1 cellular context compared by ENCODE assay signal in the genomic region with DNA sequence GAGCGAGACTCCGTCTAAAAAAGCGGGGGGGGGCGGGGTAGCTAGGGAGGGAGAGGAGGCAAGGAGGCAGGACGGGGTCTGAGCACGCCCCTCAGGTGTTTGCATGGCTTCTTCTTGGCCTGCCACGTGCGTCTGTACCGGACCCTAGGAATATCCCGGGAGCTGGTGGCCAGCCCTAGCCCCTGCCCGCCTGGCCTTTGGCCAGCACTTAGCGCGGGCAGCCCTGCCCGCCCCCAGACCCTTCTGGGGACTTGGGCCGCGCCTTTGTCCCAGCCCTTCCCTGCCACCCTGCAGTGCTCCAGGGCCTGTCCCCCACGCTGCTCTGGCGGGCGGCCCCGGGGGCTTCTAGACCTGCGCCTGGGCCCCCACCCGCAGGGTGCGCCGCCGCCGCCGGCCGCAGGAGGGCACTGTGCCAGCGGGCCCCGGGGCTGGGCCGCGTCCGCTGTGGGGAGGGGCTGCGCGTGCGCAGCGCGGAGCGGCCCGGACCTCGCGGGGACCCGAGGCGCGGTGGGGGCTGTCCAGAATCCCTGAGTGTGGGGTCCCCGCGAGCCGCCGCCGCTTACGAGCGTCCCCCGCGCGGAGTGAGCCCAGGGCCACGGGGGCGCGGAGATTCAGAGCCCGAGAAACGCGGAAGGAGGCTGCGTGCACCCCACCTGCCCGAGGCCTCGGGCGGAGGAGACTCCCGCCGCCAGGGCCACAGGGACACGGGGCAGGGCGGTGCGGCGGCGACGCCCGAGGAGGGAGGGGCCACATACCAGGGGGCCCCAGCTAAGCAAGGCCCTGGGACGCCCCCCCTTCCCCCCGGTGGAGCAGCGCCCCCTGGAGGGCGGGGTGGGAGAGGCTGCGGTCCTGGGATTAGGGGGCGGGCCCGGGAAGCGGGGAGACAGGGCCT.
TF ChIP-seq lines count a peak whose summit lies in the region.

No MANE protein-coding gene starts in this region.

TF ChIP-seq in HepG2, 621 proteins besides CTCF, POLR2A, EP300 and RAD21 (continued from another document and continues in another):
- TF ChIP-seq, protein P1, sequence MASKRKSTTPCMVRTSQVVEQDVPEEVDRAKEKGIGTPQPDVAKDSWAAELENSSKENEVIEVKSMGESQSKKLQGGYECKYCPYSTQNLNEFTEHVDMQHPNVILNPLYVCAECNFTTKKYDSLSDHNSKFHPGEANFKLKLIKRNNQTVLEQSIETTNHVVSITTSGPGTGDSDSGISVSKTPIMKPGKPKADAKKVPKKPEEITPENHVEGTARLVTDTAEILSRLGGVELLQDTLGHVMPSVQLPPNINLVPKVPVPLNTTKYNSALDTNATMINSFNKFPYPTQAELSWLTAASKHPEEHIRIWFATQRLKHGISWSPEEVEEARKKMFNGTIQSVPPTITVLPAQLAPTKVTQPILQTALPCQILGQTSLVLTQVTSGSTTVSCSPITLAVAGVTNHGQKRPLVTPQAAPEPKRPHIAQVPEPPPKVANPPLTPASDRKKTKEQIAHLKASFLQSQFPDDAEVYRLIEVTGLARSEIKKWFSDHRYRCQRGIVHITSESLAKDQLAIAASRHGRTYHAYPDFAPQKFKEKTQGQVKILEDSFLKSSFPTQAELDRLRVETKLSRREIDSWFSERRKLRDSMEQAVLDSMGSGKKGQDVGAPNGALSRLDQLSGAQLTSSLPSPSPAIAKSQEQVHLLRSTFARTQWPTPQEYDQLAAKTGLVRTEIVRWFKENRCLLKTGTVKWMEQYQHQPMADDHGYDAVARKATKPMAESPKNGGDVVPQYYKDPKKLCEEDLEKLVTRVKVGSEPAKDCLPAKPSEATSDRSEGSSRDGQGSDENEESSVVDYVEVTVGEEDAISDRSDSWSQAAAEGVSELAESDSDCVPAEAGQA (IDR thresholded peaks at IDR 0.05; ENCODE audit: low read depth), result no peak
- TF ChIP-seq, protein P1 (CRISPR knock-in tag; IDR thresholded peaks at IDR 0.05; ENCODE audit: borderline replicate concordance), result peak; percentile 93
- TF ChIP-seq SETDB1 (CRISPR knock-in tag; IDR thresholded peaks at IDR 0.05; ENCODE audit: borderline replicate concordance), result no peak
- no peak for TF ChIP-seq ZNF333 (CRISPR knock-in tag; IDR thresholded peaks at IDR 0.05; ENCODE audit: borderline replicate concordance)
- no peak for TF ChIP-seq ZNF383 (CRISPR knock-in tag; IDR thresholded peaks at IDR 0.05; ENCODE audit: borderline replicate concordance)
- no peak for TF ChIP-seq PAWR (CRISPR knock-in tag; IDR thresholded peaks at IDR 0.05; ENCODE audit: borderline replicate concordance)
- 0 out of 2 replicates have a peak, but pooled peaks have one; percentile 55 for TF ChIP-seq KAT8 (CRISPR knock-in tag; IDR thresholded peaks at IDR 0.05)
- 0 out of 2 replicates have a peak, but pooled peaks have one; percentile 64 for TF ChIP-seq ZNF800 (CRISPR knock-in tag; IDR thresholded peaks at IDR 0.05)
- no peak for TF ChIP-seq ATF1 (CRISPR knock-in tag; IDR thresholded peaks at IDR 0.05)
- no peak; the same call in 1 of the 2 replicates for TF ChIP-seq CSRNP2 (CRISPR knock-in tag; conservative IDR thresholded peaks at IDR 0.05; ENCODE audit: low read depth)
- no peak for TF ChIP-seq RAD51 (IDR thresholded peaks at IDR 0.05; ENCODE audit: borderline replicate concordance)
- no peak for TF ChIP-seq RFXAP (CRISPR knock-in tag; IDR thresholded peaks at IDR 0.05; ENCODE audit: borderline replicate concordance)
- TF ChIP-seq, protein P2, sequence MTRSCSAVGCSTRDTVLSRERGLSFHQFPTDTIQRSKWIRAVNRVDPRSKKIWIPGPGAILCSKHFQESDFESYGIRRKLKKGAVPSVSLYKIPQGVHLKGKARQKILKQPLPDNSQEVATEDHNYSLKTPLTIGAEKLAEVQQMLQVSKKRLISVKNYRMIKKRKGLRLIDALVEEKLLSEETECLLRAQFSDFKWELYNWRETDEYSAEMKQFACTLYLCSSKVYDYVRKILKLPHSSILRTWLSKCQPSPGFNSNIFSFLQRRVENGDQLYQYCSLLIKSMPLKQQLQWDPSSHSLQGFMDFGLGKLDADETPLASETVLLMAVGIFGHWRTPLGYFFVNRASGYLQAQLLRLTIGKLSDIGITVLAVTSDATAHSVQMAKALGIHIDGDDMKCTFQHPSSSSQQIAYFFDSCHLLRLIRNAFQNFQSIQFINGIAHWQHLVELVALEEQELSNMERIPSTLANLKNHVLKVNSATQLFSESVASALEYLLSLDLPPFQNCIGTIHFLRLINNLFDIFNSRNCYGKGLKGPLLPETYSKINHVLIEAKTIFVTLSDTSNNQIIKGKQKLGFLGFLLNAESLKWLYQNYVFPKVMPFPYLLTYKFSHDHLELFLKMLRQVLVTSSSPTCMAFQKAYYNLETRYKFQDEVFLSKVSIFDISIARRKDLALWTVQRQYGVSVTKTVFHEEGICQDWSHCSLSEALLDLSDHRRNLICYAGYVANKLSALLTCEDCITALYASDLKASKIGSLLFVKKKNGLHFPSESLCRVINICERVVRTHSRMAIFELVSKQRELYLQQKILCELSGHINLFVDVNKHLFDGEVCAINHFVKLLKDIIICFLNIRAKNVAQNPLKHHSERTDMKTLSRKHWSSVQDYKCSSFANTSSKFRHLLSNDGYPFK (CRISPR knock-in tag; IDR thresholded peaks at IDR 0.05; ENCODE audit: borderline replicate concordance), result peak; percentile 29; the same call in 1 of the 2 replicates
- TF ChIP-seq POLR2G (IDR thresholded peaks at IDR 0.05; ENCODE audit: low read depth, low read length), result peak; percentile 85
- TF ChIP-seq, protein P3, sequence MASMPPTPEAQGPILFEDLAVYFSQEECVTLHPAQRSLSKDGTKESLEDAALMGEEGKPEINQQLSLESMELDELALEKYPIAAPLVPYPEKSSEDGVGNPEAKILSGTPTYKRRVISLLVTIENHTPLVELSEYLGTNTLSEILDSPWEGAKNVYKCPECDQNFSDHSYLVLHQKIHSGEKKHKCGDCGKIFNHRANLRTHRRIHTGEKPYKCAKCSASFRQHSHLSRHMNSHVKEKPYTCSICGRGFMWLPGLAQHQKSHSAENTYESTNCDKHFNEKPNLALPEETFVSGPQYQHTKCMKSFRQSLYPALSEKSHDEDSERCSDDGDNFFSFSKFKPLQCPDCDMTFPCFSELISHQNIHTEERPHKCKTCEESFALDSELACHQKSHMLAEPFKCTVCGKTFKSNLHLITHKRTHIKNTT (CRISPR knock-in tag; IDR thresholded peaks at IDR 0.05), result no peak
- 0 out of 2 replicates have a peak, but pooled peaks have one; percentile 34 for TF ChIP-seq MTF2 (CRISPR knock-in tag; IDR thresholded peaks at IDR 0.05; ENCODE audit: borderline replicate concordance)
- TF ChIP-seq SIN3A (IDR thresholded peaks at IDR 0.05; ENCODE audit: borderline replicate concordance, low read depth, low read length), result no peak
- peak; percentile 79; the same call in 1 of the 2 replicates for TF ChIP-seq ZNF619 (CRISPR knock-in tag; IDR thresholded peaks at IDR 0.05)
- TF ChIP-seq RBM39 (IDR thresholded peaks at IDR 0.05; ENCODE audit: low read depth, low read length, poor library complexity, severe bottlenecking), result no peak
- no peak for TF ChIP-seq RFX1 (IDR thresholded peaks at IDR 0.05)
- TF ChIP-seq, protein P4, sequence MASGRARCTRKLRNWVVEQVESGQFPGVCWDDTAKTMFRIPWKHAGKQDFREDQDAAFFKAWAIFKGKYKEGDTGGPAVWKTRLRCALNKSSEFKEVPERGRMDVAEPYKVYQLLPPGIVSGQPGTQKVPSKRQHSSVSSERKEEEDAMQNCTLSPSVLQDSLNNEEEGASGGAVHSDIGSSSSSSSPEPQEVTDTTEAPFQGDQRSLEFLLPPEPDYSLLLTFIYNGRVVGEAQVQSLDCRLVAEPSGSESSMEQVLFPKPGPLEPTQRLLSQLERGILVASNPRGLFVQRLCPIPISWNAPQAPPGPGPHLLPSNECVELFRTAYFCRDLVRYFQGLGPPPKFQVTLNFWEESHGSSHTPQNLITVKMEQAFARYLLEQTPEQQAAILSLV (CRISPR knock-in tag; IDR thresholded peaks at IDR 0.05; ENCODE audit: borderline replicate concordance), result peak; percentile 85; the same call in 1 of the 2 replicates
- peak; percentile 73; the same call in 1 of the 2 replicates for TF ChIP-seq BRCA1 (CRISPR knock-in tag; IDR thresholded peaks at IDR 0.05)
- TF ChIP-seq ZNF839 (CRISPR knock-in tag; IDR thresholded peaks at IDR 0.05; ENCODE audit: borderline replicate concordance), result no peak
- no peak for TF ChIP-seq DNMT1 (CRISPR knock-in tag; IDR thresholded peaks at IDR 0.05)
- no peak for TF ChIP-seq FOSL1 (CRISPR knock-in tag; IDR thresholded peaks at IDR 0.05; ENCODE audit: borderline replicate concordance)
- no peak for TF ChIP-seq ZNF253 (CRISPR knock-in tag; IDR thresholded peaks at IDR 0.05; ENCODE audit: borderline replicate concordance)
- peak; percentile 59; the same call in 1 of the 2 replicates for TF ChIP-seq ZNF691 (CRISPR knock-in tag; IDR thresholded peaks at IDR 0.05; ENCODE audit: borderline replicate concordance, low read depth)
- no peak for TF ChIP-seq HOMEZ (CRISPR knock-in tag; IDR thresholded peaks at IDR 0.05; ENCODE audit: low read depth)
- peak; percentile 93 for TF ChIP-seq RBFOX2 (IDR thresholded peaks at IDR 0.05; ENCODE audit: low read depth, low read length)
- peak; percentile 76; the same call in 1 of the 2 replicates for TF ChIP-seq KAT7 (CRISPR knock-in tag; IDR thresholded peaks at IDR 0.05; ENCODE audit: borderline replicate concordance)
- TF ChIP-seq, protein P5, sequence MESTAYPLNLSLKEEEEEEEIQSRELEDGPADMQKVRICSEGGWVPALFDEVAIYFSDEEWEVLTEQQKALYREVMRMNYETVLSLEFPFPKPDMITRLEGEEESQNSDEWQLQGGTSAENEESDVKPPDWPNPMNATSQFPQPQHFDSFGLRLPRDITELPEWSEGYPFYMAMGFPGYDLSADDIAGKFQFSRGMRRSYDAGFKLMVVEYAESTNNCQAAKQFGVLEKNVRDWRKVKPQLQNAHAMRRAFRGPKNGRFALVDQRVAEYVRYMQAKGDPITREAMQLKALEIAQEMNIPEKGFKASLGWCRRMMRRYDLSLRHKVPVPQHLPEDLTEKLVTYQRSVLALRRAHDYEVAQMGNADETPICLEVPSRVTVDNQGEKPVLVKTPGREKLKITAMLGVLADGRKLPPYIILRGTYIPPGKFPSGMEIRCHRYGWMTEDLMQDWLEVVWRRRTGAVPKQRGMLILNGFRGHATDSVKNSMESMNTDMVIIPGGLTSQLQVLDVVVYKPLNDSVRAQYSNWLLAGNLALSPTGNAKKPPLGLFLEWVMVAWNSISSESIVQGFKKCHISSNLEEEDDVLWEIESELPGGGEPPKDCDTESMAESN (CRISPR knock-in tag; conservative IDR thresholded peaks at IDR 0.05), result peak; percentile 89
- peak; percentile 68; the same call in 1 of the 2 replicates for TF ChIP-seq TBX2 (CRISPR knock-in tag; IDR thresholded peaks at IDR 0.05; ENCODE audit: borderline replicate concordance)
- TF ChIP-seq SMYD3 (CRISPR knock-in tag; IDR thresholded peaks at IDR 0.05), result no peak
- peak; percentile 92 for TF ChIP-seq MEIS2 (CRISPR knock-in tag; IDR thresholded peaks at IDR 0.05)
